Comparison of ENCODE assay signal across 1 cellular context in genomic region chr9:19465571-19466267, GRCh38.
TF ChIP-seq lines count a peak whose summit lies in the region.

No MANE protein-coding gene starts in this region.

TF ChIP-seq in HCT116, 20 proteins besides CTCF, POLR2A, EP300 and RAD21:
- no peak for TF ChIP-seq SRF (IDR thresholded peaks at IDR 0.05; ENCODE audit: low read depth)
- no peak for TF ChIP-seq SIN3A (IDR thresholded peaks at IDR 0.05; ENCODE audit: low read depth)
- TF ChIP-seq EGR1 (IDR thresholded peaks at IDR 0.05; ENCODE audit: low read depth): no peak
- TF ChIP-seq POLR2AphosphoS5 (IDR thresholded peaks at IDR 0.05; ENCODE audit: low read depth, low read length): no peak
- TF ChIP-seq TCF7L2 (IDR thresholded peaks at IDR 0.05; ENCODE audit: borderline replicate concordance, extremely low read depth, insufficient read depth, insufficient read length): no peak
- no peak for TF ChIP-seq MAX (IDR thresholded peaks at IDR 0.05)
- TF ChIP-seq ZFX (IDR thresholded peaks at IDR 0.05): no peak
- TF ChIP-seq CBX3 (IDR thresholded peaks at IDR 0.05; ENCODE audit: low read depth): no peak
- no peak for TF ChIP-seq CEBPB (IDR thresholded peaks at IDR 0.05; ENCODE audit: low read depth)
- TF ChIP-seq ATF3 (IDR thresholded peaks at IDR 0.05): no peak
- TF ChIP-seq REST (IDR thresholded peaks at IDR 0.05; ENCODE audit: low read depth): no peak
- no peak for TF ChIP-seq FOSL1 (IDR thresholded peaks at IDR 0.05; ENCODE audit: low read depth)
- no peak for TF ChIP-seq ZBTB33 (IDR thresholded peaks at IDR 0.05; ENCODE audit: extremely low read depth, insufficient replicate concordance, low read length)
- TF ChIP-seq EZH2phosphoT487 (IDR thresholded peaks at IDR 0.05; ENCODE audit: borderline replicate concordance): no peak
- no peak for TF ChIP-seq SP1 (IDR thresholded peaks at IDR 0.05; ENCODE audit: low read depth)
- no peak for TF ChIP-seq ELF1 (IDR thresholded peaks at IDR 0.05; ENCODE audit: borderline replicate concordance, low read depth)
TF ChIP-seq in HCT116: peak in this region for 0.
